18 cellular contexts compared by ENCODE assay signal in the genomic region with DNA sequence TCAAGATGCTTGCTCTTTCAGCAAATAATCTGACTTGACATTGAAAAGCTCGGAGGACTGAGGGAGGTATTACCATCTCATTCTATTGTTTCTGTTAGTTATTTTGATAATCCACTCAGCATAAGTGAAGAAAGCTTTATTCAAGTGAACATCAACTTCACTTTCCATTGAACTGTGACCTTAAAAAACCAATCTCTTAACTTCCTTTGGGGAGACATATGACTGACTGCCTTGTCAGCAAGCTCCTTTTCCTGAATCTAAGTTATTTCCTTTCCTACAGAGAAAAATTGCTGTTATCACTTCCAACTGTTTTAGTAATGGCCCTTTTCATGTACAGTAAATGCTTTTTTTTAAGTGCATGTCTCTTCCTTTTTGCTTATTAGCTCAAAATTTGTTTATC.
A peak's percentile ranks its signal among the peaks of the same experiment; 100 is the strongest.
DNase-seq lines count a peak whose midpoint lies in the region; ATAC-seq, FAIRE-seq and TF ChIP-seq lines count a peak whose summit lies in the region.
"Had no signal": no experiment of that assay in that cellular context is flagged by ENCODE, and none has a peak within 500 bp of the region (broad histone marks: within the 10 kb centered on the region; RNA-seq: fewer than 3 reads in every experiment).

No MANE protein-coding gene starts in this region.

- peaks cover 4% of the 10 kb centered on the region for H3K4me1 Mint-ChIP-seq in activated naive CD8-positive, alpha-beta T cell treated with anti-CD3 and anti-CD28 coated beads, Interleukin-2, amount 50 U/mL, for 24 hours

- H3K4me2 ChIP-seq in endothelial cell of umbilical vein (ENCODE audit: insufficient read depth, low read length) (peak overlapping the region; percentile 88), neural cell (ENCODE audit: low read length) (no peak overlapping the region)
- H3K4me2 ChIP-seq: KMS-11 had no signal

- no peak overlapping the region for H2AFZ ChIP-seq in endothelial cell of umbilical vein (ENCODE audit: low read depth, low read length)
- no peak overlapping the region for H2AFZ ChIP-seq in neural cell (ENCODE audit: low read depth, low read length)

- no peaks in the 10 kb centered on the region for H3K27me3 ChIP-seq in left ventricle myocardium inferior (ENCODE audit: low read depth)
- H3K27me3 ChIP-seq in endothelial cell of umbilical vein (ENCODE audit: control insufficient read depth in 2 of 2, insufficient read depth in 2 of 2, low read length in 2 of 2) = no peaks in the 10 kb centered on the region
- no peaks in the 10 kb centered on the region for H3K27me3 ChIP-seq in neural cell (ENCODE audit: insufficient read depth, low read depth, low read length)
- H3K27me3 ChIP-seq in brain microvascular endothelial cell (replicated peaks) = no peaks in the 10 kb centered on the region

- H3K9me1 ChIP-seq in endothelial cell of umbilical vein (replicated peaks; ENCODE audit: control insufficient read depth, extremely low read depth, insufficient read depth, low read length) = no peaks in the 10 kb centered on the region

- DNase-seq in left ventricle myocardium inferior (no peak), cardiac septum (ENCODE audit: low spot score) (no peak), endothelial cell of umbilical vein (ENCODE audit: low read depth, low spot score) (peak; percentile 82), brain microvascular endothelial cell (no peak)
- DNase-seq in activated naive CD8-positive, alpha-beta T cell treated with anti-CD3 and anti-CD28 coated beads, Interleukin-2, amount 50 U/mL, for 24 hours = no peak
- DNase-seq: Calu3; CD4-positive, alpha-beta T cell; EL; MV-4-11; NCI-H1694 treated with DMSO at 0.1 percent for 48 hours; NCI-H510A treated with DMSO at 0.1 percent for 48 hours; NCI-H774; SIG-M5 had no signal

- H3K36me3 ChIP-seq in left ventricle myocardium inferior (no peaks in the 10 kb centered on the region), endothelial cell of umbilical vein (ENCODE audit: control insufficient read depth in 2 of 2, extremely low read depth in 1 of 2, insufficient read depth in 2 of 2, low read length in 2 of 2) (no peaks in the 10 kb centered on the region), neural cell (ENCODE audit: insufficient read depth, low read length) (no peaks in the 10 kb centered on the region), brain microvascular endothelial cell (replicated peaks) (no peaks in the 10 kb centered on the region)

- H3K4me3 Mint-ChIP-seq in activated naive CD8-positive, alpha-beta T cell treated with anti-CD3 and anti-CD28 coated beads, Interleukin-2, amount 50 U/mL, for 24 hours = no peak overlapping the region
- H3K4me3 Mint-ChIP-seq: CD4-positive, alpha-beta T cell had no signal

- BruUV-seq in endothelial cell of umbilical vein (replicated peaks; lab: Mats Ljungman, UMichigan) = no TSS peak

- in situ Hi-C loops in brain microvascular endothelial cell (cut with HindIII; ENCODE audit: low pct_ligation_motif_present, low sequenced_read_pairs) = loop anchor here (25.0 kb wide), 1 partner anchor 155 kb away; no protein-coding TSS in a partner anchor

- H3F3A ChIP-seq in neural cell (ENCODE audit: insufficient read depth, low read length, poor library complexity, severe bottlenecking) = no peaks in the 10 kb centered on the region

- H3K79me2 ChIP-seq in endothelial cell of umbilical vein (ENCODE audit: control insufficient read depth, insufficient read depth, low read length) = no peaks in the 10 kb centered on the region
- H3K79me2 ChIP-seq in neural cell (replicated peaks; ENCODE audit: insufficient read depth, low read length) = no peaks in the 10 kb centered on the region

- dilution Hi-C loops in endothelial cell of umbilical vein (cut with MboI; ENCODE audit: extremely low pct_ligation_motif_present, low sequenced_read_pairs) = loop anchor here (25.0 kb wide), 1 partner anchor 130 kb away; the partner anchor contains the start of gene DAB2

- peaks cover 2% of the 10 kb centered on the region for H3K27me3 Mint-ChIP-seq in activated naive CD8-positive, alpha-beta T cell treated with anti-CD3 and anti-CD28 coated beads, Interleukin-2, amount 50 U/mL, for 24 hours

- POLR2A ChIA-PET in endothelial cell of umbilical vein (lab: Charles Lee) = interaction anchor here (0.7 to 3.2 kb wide), 7 partner anchors 8 to 271 kb away, joined by 3 to 50 read pairs (median 5); partner anchors contain the start of gene DAB2

- H3K9me3 ChIP-seq in left ventricle myocardium inferior (replicated peaks) (no peaks in the 10 kb centered on the region), endothelial cell of umbilical vein (replicated peaks; ENCODE audit: control insufficient read depth, insufficient read depth, low read length) (no peaks in the 10 kb centered on the region), neural cell (ENCODE audit: low read length) (no peaks in the 10 kb centered on the region)

- peak; percentile 75 for FAIRE-seq in endothelial cell of umbilical vein (lab: Jason Lieb, UNC)
- FAIRE-seq: GM12878, H54 had no signal

- H3K9ac ChIP-seq in endothelial cell of umbilical vein (replicated peaks; ENCODE audit: extremely low read depth, insufficient read depth, low read length) (peak overlapping the region; percentile 73), neural cell (ENCODE audit: low read length) (no peak overlapping the region)
- H3K9ac ChIP-seq: KMS-11 had no signal

- H4K20me1 ChIP-seq in endothelial cell of umbilical vein (replicated peaks; ENCODE audit: control insufficient read depth, extremely low read depth, insufficient read depth, low read length) = no peaks in the 10 kb centered on the region
- H4K20me1 ChIP-seq in neural cell (ENCODE audit: insufficient read depth) = no peaks in the 10 kb centered on the region

- TF ChIP-seq EP300 in neural cell (conservative IDR thresholded peaks at IDR 0.05; ENCODE audit: poor library complexity, severe bottlenecking) = peak; percentile 19

- CTCF ChIA-PET in endothelial cell of umbilical vein (lab: Charles Lee) = interaction anchor here (0.8 to 4.5 kb wide), 17 partner anchors 8 to 462 kb away, joined by 3 to 92 read pairs (median 5); partner anchors contain the start of gene DAB2

- H3K27ac Mint-ChIP-seq in activated naive CD8-positive, alpha-beta T cell treated with anti-CD3 and anti-CD28 coated beads, Interleukin-2, amount 50 U/mL, for 24 hours = no peak overlapping the region
- H3K27ac Mint-ChIP-seq: CD4-positive, alpha-beta T cell had no signal

- TF ChIP-seq CTCF in left ventricle myocardium inferior (IDR thresholded peaks at IDR 0.05; ENCODE audit: borderline replicate concordance) (no peak), endothelial cell of umbilical vein (IDR thresholded peaks at IDR 0.05; ENCODE audit: extremely low read depth in 1 of 2, insufficient read depth in 1 of 2, low read depth in 1 of 2, low read length in 2 of 2) (no peak), neural cell (IDR thresholded peaks at IDR 0.05; ENCODE audit: poor library complexity, severe bottlenecking) (no peak), brain microvascular endothelial cell (IDR thresholded peaks at IDR 0.05; ENCODE audit: low read depth, low read length, missing control alignments) (no peak)

- ATAC-seq in GM21717 (IDR thresholded peaks at IDR 0.05; ENCODE audit: unreplicated experiment) = no peak
- no peak for ATAC-seq in activated naive CD8-positive, alpha-beta T cell treated with anti-CD3 and anti-CD28 coated beads, Interleukin-2, amount 50 U/mL, for 24 hours
- ATAC-seq: GM12878 had no signal

- no peak for TF ChIP-seq RAD21 in neural cell (conservative IDR thresholded peaks at IDR 0.05)

- peak; percentile 18 for TF ChIP-seq POLR2A in endothelial cell of umbilical vein (IDR thresholded peaks at IDR 0.05; ENCODE audit: low read depth, low read length)

- H3K27ac ChIP-seq in left ventricle myocardium inferior (replicated peaks) (peak overlapping the region; percentile 24), endothelial cell of umbilical vein (ENCODE audit: insufficient read depth, low read depth, low read length) (peak overlapping the region; percentile 92), neural cell (ENCODE audit: low read length) (no peak overlapping the region), brain microvascular endothelial cell (no peak overlapping the region)
- H3K27ac ChIP-seq: KMS-11 had no signal

- H3K4me1 ChIP-seq in left ventricle myocardium inferior (peaks cover 11% of the 10 kb centered on the region), endothelial cell of umbilical vein (ENCODE audit: control insufficient read depth, extremely low read depth, insufficient read depth, low read length) (peaks cover 39% of the 10 kb centered on the region)

- intact Hi-C loops in left ventricle myocardium inferior (cut with micrococcal nuclease) (loop anchor here (10.0 kb wide), 1 partner anchor 118 kb away; the partner anchor contains the start of gene DAB2), cardiac septum (cut with DNase I) (no loop called here), endothelial cell of umbilical vein (cut with micrococcal nuclease) (loop anchor here (10.0 kb wide), 1 partner anchor 468 kb away; the partner anchor contains the start of gene RICTOR)

- H3K9me2 ChIP-seq in neural cell (ENCODE audit: insufficient read depth, low read length) = no peaks in the 10 kb centered on the region

- H3K36me3 Mint-ChIP-seq in activated naive CD8-positive, alpha-beta T cell treated with anti-CD3 and anti-CD28 coated beads, Interleukin-2, amount 50 U/mL, for 24 hours (ENCODE audit: low read depth) = no peaks in the 10 kb centered on the region

- no peaks in the 10 kb centered on the region for H3K9me3 Mint-ChIP-seq in activated naive CD8-positive, alpha-beta T cell treated with anti-CD3 and anti-CD28 coated beads, Interleukin-2, amount 50 U/mL, for 24 hours
- H3K9me3 Mint-ChIP-seq: CD4-positive, alpha-beta T cell had no signal

- no peak overlapping the region for H3K4me3 ChIP-seq in left ventricle myocardium inferior
- peak overlapping the region in 1 of 3 experiments; percentile 53 for H3K4me3 ChIP-seq in endothelial cell of umbilical vein (replicated peaks in 1 of 3; ENCODE audit: insufficient read depth in 1 of 3, low read depth in 1 of 3, low read length in 3 of 3)
- H3K4me3 ChIP-seq in neural cell (ENCODE audit: low read length) = no peak overlapping the region
- no peak overlapping the region for H3K4me3 ChIP-seq in brain microvascular endothelial cell (ENCODE audit: low read depth, low read length)
- H3K4me3 ChIP-seq: GM12878 had no signal

TF ChIP-seq in endothelial cell of umbilical vein, 7 proteins besides CTCF, POLR2A, EP300 and RAD21 (continues in another document):
- peak; percentile 20 for TF ChIP-seq JUN (IDR thresholded peaks at IDR 0.05; ENCODE audit: borderline replicate concordance, insufficient read depth, insufficient read length, low read depth)
- no peak for TF ChIP-seq EZH2 (IDR thresholded peaks at IDR 0.05; ENCODE audit: borderline replicate concordance, low read depth, low read length, severe bottlenecking)
- TF ChIP-seq FOS (IDR thresholded peaks at IDR 0.05; ENCODE audit: borderline replicate concordance, insufficient read depth, low read length) = peak; percentile 39

TF ChIP-seq in neural cell, 6 proteins besides CTCF, POLR2A, EP300 and RAD21 (continues in another document):
- no peak for TF ChIP-seq TAF1 (IDR thresholded peaks at IDR 0.05; ENCODE audit: low read depth)
- no peak for TF ChIP-seq SMC3 (conservative IDR thresholded peaks at IDR 0.05; ENCODE audit: poor library complexity)

Comparison
In these comparisons a context has a peak if more than half of its experiments do, and no peak if none do; other contexts are left out.
1. H3K27ac ChIP-seq: peak in left ventricle myocardium inferior (single experiment) and endothelial cell of umbilical vein (single experiment); none in neural cell (single experiment) and brain microvascular endothelial cell (single experiment).